In genomic region chr10:92720306-92721165, GRCh38 we compare ENCODE assay signal across 22 cellular contexts. TPM values are rescaled to one million over a fixed set of nuclear protein-coding genes. Genes with fewer than 3 reads are reported as not detected.
A peak's percentile ranks its signal among the peaks of the same experiment; 100 is the strongest.
DNase-seq lines count a peak whose midpoint lies in the region; ATAC-seq and TF ChIP-seq lines count a peak whose summit lies in the region.
"Had no signal": no experiment of that assay in that cellular context is flagged by ENCODE, and none has a peak within 500 bp of the region (broad histone marks: within the 10 kb centered on the region; RNA-seq: fewer than 3 reads in every experiment).

No MANE protein-coding gene starts in this region.

- no peaks in the 10 kb centered on the region for H3K36me3 ChIP-seq in OCI-LY7 (ENCODE audit: insufficient read depth, low read length)
- H3K36me3 ChIP-seq in neural progenitor cell: no peaks in the 10 kb centered on the region
- H3K36me3 ChIP-seq: cardiac muscle cell, gastroesophageal sphincter, left lung, tibial nerve had no signal

- H3K4me3 ChIP-seq in OCI-LY7 (ENCODE audit: low read depth, low read length, poor library complexity, severe bottlenecking) (no peak overlapping the region), neural progenitor cell (no peak overlapping the region)
- H3K4me3 ChIP-seq: cardiac muscle cell, gastroesophageal sphincter, GM23248, left lung, tibial nerve had no signal

- no peaks in the 10 kb centered on the region; the same call in 1 of the 2 replicates for H3K9me3 ChIP-seq in OCI-LY7 (ENCODE audit: low read length)
- H3K9me3 ChIP-seq in neural progenitor cell (ENCODE audit: low read depth): no peaks in the 10 kb centered on the region
- H3K9me3 ChIP-seq: gastroesophageal sphincter, left lung, tibial nerve had no signal

- CTCF ChIA-PET in OCI-LY7 (lab: Charles Lee; ENCODE audit: unreplicated experiment): interaction anchor here (1.2 to 1.4 kb wide), 2 partner anchors 20 to 23 kb away, joined by 3 read pairs; no protein-coding TSS in a partner anchor

- H3K4me2 ChIP-seq in OCI-LY7 (ENCODE audit: low read length) (peak overlapping the region; percentile 36), neural progenitor cell (no peak overlapping the region)

- intact Hi-C loops in OCI-LY7 (cut with micrococcal nuclease; ENCODE audit: unreplicated experiment): no loop called here

- H3K9ac ChIP-seq in neural progenitor cell: no peak overlapping the region
- H3K9ac ChIP-seq: GM23248 had no signal

- H3K36me3 Mint-ChIP-seq in neural progenitor cell: no peaks in the 10 kb centered on the region
- H3K36me3 Mint-ChIP-seq: IgD-negative memory B cell had no signal

- TF ChIP-seq CTCF in OCI-LY7 (conservative IDR thresholded peaks at IDR 0.05; ENCODE audit: low read length): no peak
- TF ChIP-seq CTCF in neural progenitor cell (IDR thresholded peaks at IDR 0.05): no peak

- H3K27me3 Mint-ChIP-seq in neural progenitor cell (ENCODE audit: insufficient read depth, low read depth): no peaks in the 10 kb centered on the region
- H3K27me3 Mint-ChIP-seq: IgD-negative memory B cell had no signal

- H3K4me1 Mint-ChIP-seq in neural progenitor cell: peaks cover 8% of the 10 kb centered on the region

- H3K27ac Mint-ChIP-seq in neural progenitor cell: no peak overlapping the region

- H3K79me2 ChIP-seq in OCI-LY7 (ENCODE audit: insufficient read depth, low read depth, low read length): no peaks in the 10 kb centered on the region
- no peaks in the 10 kb centered on the region for H3K79me2 ChIP-seq in neural progenitor cell (ENCODE audit: low read depth)

- H3K9me2 ChIP-seq in OCI-LY7 (ENCODE audit: insufficient read depth, low read length): no peaks in the 10 kb centered on the region

- peaks cover 65% of the 10 kb centered on the region for H3K4me1 ChIP-seq in OCI-LY7 (ENCODE audit: insufficient read depth, low read length, poor library complexity, severe bottlenecking)
- no peaks in the 10 kb centered on the region for H3K4me1 ChIP-seq in neural progenitor cell
- H3K4me1 ChIP-seq: gastroesophageal sphincter, left lung, tibial nerve had no signal

- ATAC-seq in GM21360 (IDR thresholded peaks at IDR 0.05; ENCODE audit: unreplicated experiment): no peak
- ATAC-seq in HG03135 (IDR thresholded peaks at IDR 0.05; ENCODE audit: unreplicated experiment): no peak
- ATAC-seq: gastroesophageal sphincter, left lung, right cardiac atrium, SK-N-SH treated with all-trans-retinoic acid at 6 μM for 48 hours had no signal

- H4K20me1 ChIP-seq in OCI-LY7 (ENCODE audit: insufficient read depth, low read length): no peaks in the 10 kb centered on the region
- no peaks in the 10 kb centered on the region for H4K20me1 ChIP-seq in neural progenitor cell (ENCODE audit: low read depth)

- no TSS peak for BruUV-seq in OCI-LY7 (replicated peaks; lab: Mats Ljungman, UMichigan)

- peaks cover 4% of the 10 kb centered on the region for H3K9me3 Mint-ChIP-seq in neural progenitor cell
- H3K9me3 Mint-ChIP-seq: IgD-negative memory B cell had no signal

- no peaks in the 10 kb centered on the region for H3K27me3 ChIP-seq in neural progenitor cell
- H3K27me3 ChIP-seq: cardiac muscle cell, gastroesophageal sphincter, left lung, tibial nerve had no signal

- POLR2A ChIA-PET in OCI-LY7 (lab: Charles Lee): interaction anchor here (0.7 to 4.8 kb wide), 16 partner anchors 7 to 68 kb away, joined by 3 to 30 read pairs (median 6); no protein-coding TSS in a partner anchor

- H2AFZ ChIP-seq in OCI-LY7 (ENCODE audit: low read length) (peak overlapping the region; percentile 1; the same call in 1 of the 2 replicates), neural progenitor cell (replicated peaks) (no peak overlapping the region)
- H2AFZ ChIP-seq: GM23248 had no signal

- H3K4me3 Mint-ChIP-seq in neural progenitor cell: no peak overlapping the region

- H3K27ac ChIP-seq in OCI-LY7 (ENCODE audit: low read depth, low read length, poor library complexity, severe bottlenecking) (no peak overlapping the region), neural progenitor cell (no peak overlapping the region)
- H3K27ac ChIP-seq: cardiac muscle cell, gastroesophageal sphincter, GM23248, left lung, tibial nerve had no signal

- peak; percentile 13 for DNase-seq in NCI-H748 (lab: John Stamatoyannopoulos, UW; ENCODE audit: unreplicated experiment)
- no peak for DNase-seq in NCI-H748 treated with DMSO at 0.1 percent for 48 hours (lab: John Stamatoyannopoulos, UW)
- peak; percentile 6 for DNase-seq in NCI-H1694 treated with DMSO at 0.1 percent for 48 hours (lab: John Stamatoyannopoulos, UW)
- peak; percentile 48 for DNase-seq in OCI-LY7 (ENCODE audit: low spot score)
- DNase-seq in renal cortical epithelial cell (ENCODE audit: low read depth): peak; percentile 41
- DNase-seq in neural progenitor cell (ENCODE audit: low spot score): no peak
- DNase-seq: activated CD4-positive, alpha-beta T cell treated with anti-CD3 and anti-CD28 coated beads for 48 hours; activated effector memory CD4-positive, alpha-beta T cell treated with anti-CD3 and anti-CD28 coated beads, Interleukin-2, amount 50 U/mL, for 16 hours; EL; GM23248; left lung; NCI-H1105; occipital lobe; right cardiac atrium; stimulated activated naive CD4-positive, alpha-beta T cell had no signal

- no peaks in the 10 kb centered on the region for H3F3A ChIP-seq in neural progenitor cell (ENCODE audit: low read depth)

RNA-seq across cellular contexts. Expression of gene HHEX, which starts 30.8 kb away (rescaled TPM):
- 2.1 and 2.8 TPM in 2 replicates for total RNA-seq in OCI-LY7 (2014; rRNA removed; shearing (Covaris generic))
- total RNA-seq in OCI-LY7 (2022) (1.6 and 1.7 TPM in 2 replicates), renal cortical epithelial cell (0.40 and 1.6 TPM in 2 replicates), neural progenitor cell (ENCODE audit: low replicate concordance) (not detected in 2 replicates)

Comparison
In these comparisons a context has a peak if more than half of its experiments do, and no peak if none do; other contexts are left out.
1. DNase-seq: peak in NCI-H748 (single experiment), NCI-H1694 treated with DMSO at 0.1 percent for 48 hours (single experiment), OCI-LY7 (single experiment) and renal cortical epithelial cell (single experiment); none in NCI-H748 treated with DMSO at 0.1 percent for 48 hours (single experiment) and neural progenitor cell (single experiment).